In the genomic region with DNA sequence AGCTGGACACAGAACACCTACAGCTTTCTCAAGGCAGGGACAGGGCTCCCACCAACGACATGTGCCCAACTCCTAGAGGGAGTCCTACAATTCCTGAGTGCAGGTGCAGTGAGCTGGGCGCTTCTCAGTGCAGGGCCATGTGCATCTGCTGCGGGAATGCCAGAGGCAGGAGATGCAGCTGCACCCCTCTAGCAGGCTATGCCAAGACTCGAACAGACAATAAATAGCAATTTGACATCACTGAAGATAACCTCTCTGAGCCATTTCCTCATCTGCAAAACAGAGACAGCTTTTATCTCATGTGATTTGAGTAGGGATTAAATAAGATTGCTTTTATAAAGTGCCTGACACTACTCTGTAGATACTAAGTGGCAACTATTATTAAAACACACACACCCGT, we compare ENCODE assay signal across 13 cellular contexts. TPM values are rescaled to one million over a fixed set of nuclear protein-coding genes. Genes with fewer than 3 reads are reported as not detected.
DNase-seq lines count a peak whose midpoint lies in the region; ATAC-seq and TF ChIP-seq lines count a peak whose summit lies in the region.
"Had no signal": no experiment of that assay in that cellular context is flagged by ENCODE, and none has a peak within 500 bp of the region (broad histone marks: within the 10 kb centered on the region; RNA-seq: fewer than 3 reads in every experiment).

No MANE protein-coding gene starts in this region.

- no peaks in the 10 kb centered on the region for H3K9me3 ChIP-seq in cardiac muscle cell (ENCODE audit: low read depth)
- no peaks in the 10 kb centered on the region for H3K9me3 ChIP-seq in left ventricle myocardium inferior (replicated peaks)
- no peaks in the 10 kb centered on the region for H3K9me3 ChIP-seq in body of pancreas
- H3K9me3 ChIP-seq in endodermal cell (ENCODE audit: control insufficient read depth, low read length): no peaks in the 10 kb centered on the region
- H3K9me3 ChIP-seq: pancreas had no signal

- TF ChIP-seq CTCF in cardiac muscle cell (IDR thresholded peaks at IDR 0.05; ENCODE audit: low read depth, low read length) (no peak), RWPE1 (conservative IDR thresholded peaks at IDR 0.05; ENCODE audit: low read depth) (no peak), left ventricle myocardium inferior (IDR thresholded peaks at IDR 0.05; ENCODE audit: borderline replicate concordance) (no peak), body of pancreas (IDR thresholded peaks at IDR 0.05) (no peak), endodermal cell (conservative IDR thresholded peaks at IDR 0.05) (no peak)

- H3K36me3 ChIP-seq in cardiac muscle cell (no peaks in the 10 kb centered on the region), left ventricle myocardium inferior (no peaks in the 10 kb centered on the region), body of pancreas (replicated peaks in 1 of 2; ENCODE audit: insufficient read depth in 1 of 2, low read depth in 2 of 2) (no peaks in the 10 kb centered on the region), endodermal cell (ENCODE audit: control insufficient read depth, insufficient read depth, low read length) (peaks cover 12% of the 10 kb centered on the region)
- H3K36me3 ChIP-seq: pancreas had no signal

- H3K36me3 Mint-ChIP-seq in endodermal cell (ENCODE audit: low read depth): peaks cover 9% of the 10 kb centered on the region

- peaks cover 17% of the 10 kb centered on the region for H3K4me1 Mint-ChIP-seq in endodermal cell

- H3K27ac ChIP-seq in cardiac muscle cell: peak overlapping the region; percentile 9
- H3K27ac ChIP-seq in RWPE1: peak overlapping the region; percentile 47
- peak overlapping the region; percentile 94 for H3K27ac ChIP-seq in left ventricle myocardium inferior (replicated peaks)
- H3K27ac ChIP-seq in substantia nigra (ENCODE audit: low read depth, low read length, poor library complexity, severe bottlenecking): peak overlapping the region; percentile 10
- H3K27ac ChIP-seq in body of pancreas: no peak overlapping the region
- no peak overlapping the region for H3K27ac ChIP-seq in endodermal cell (ENCODE audit: low read depth, low read length)
- H3K27ac ChIP-seq: pancreas had no signal

- H3K27me3 ChIP-seq in cardiac muscle cell (no peaks in the 10 kb centered on the region), left ventricle myocardium inferior (ENCODE audit: low read depth) (no peaks in the 10 kb centered on the region), body of pancreas (no peaks in the 10 kb centered on the region), endodermal cell (ENCODE audit: control insufficient read depth, insufficient read depth, low read length, poor library complexity, severe bottlenecking) (no peaks in the 10 kb centered on the region)
- H3K27me3 ChIP-seq: pancreas had no signal

- no peak overlapping the region for H3K4me3 Mint-ChIP-seq in endodermal cell

- no peaks in the 10 kb centered on the region for H3K9me3 Mint-ChIP-seq in endodermal cell
- H3K9me3 Mint-ChIP-seq: type B pancreatic cell had no signal

- no peak overlapping the region for H3K9ac ChIP-seq in endodermal cell (ENCODE audit: extremely low read depth, low read length, poor library complexity, severe bottlenecking)

- H3K4me1 ChIP-seq in cardiac muscle cell (ENCODE audit: low read depth): peaks cover 22% of the 10 kb centered on the region
- H3K4me1 ChIP-seq in left ventricle myocardium inferior: peaks cover 93% of the 10 kb centered on the region
- H3K4me1 ChIP-seq in body of pancreas: peaks cover 44% of the 10 kb centered on the region
- H3K4me1 ChIP-seq in endodermal cell (ENCODE audit: control insufficient read depth, insufficient read depth, low read length): peaks cover 12% of the 10 kb centered on the region

- ATAC-seq in GM21576 (IDR thresholded peaks at IDR 0.05; ENCODE audit: unreplicated experiment) (no peak), body of pancreas (no peak)
- ATAC-seq: pancreas had no signal

- H3K4me3 ChIP-seq in cardiac muscle cell: no peak overlapping the region
- no peak overlapping the region for H3K4me3 ChIP-seq in left ventricle myocardium inferior
- no peak overlapping the region for H3K4me3 ChIP-seq in body of pancreas
- H3K4me3 ChIP-seq in endodermal cell (ENCODE audit: low read length): no peak overlapping the region
- H3K4me3 ChIP-seq: lung, pancreas had no signal

- DNase-seq in cardiac muscle cell (ENCODE audit: low read depth in 1 of 2, low spot score in 1 of 2) (no peak), cardiac septum (ENCODE audit: low spot score) (no peak), RWPE1 (ENCODE audit: low spot score) (no peak), left ventricle myocardium inferior (no peak), substantia nigra (lab: John Stamatoyannopoulos, UW) (peak in 1 of 49 donors; percentile 27), body of pancreas (no peak), endodermal cell (no peak)
- DNase-seq: activated naive CD4-positive, alpha-beta T cell; NCI-H774; pancreas had no signal

- intact Hi-C loops in cardiac septum (cut with DNase I): no loop called here
- intact Hi-C loops in left ventricle myocardium inferior (cut with micrococcal nuclease): no loop called here
- intact Hi-C loops in body of pancreas (cut with DNase I): no loop called here

- TF ChIP-seq POLR2A in body of pancreas (IDR thresholded peaks at IDR 0.05): no peak

- H3K27ac Mint-ChIP-seq in endodermal cell: no peak overlapping the region

- no peaks in the 10 kb centered on the region for H3K27me3 Mint-ChIP-seq in endodermal cell (ENCODE audit: insufficient read depth)
- H3K27me3 Mint-ChIP-seq: type B pancreatic cell had no signal

- WGBS in body of pancreas, 2 donors: 67 to 80% methylated on average over 5 of the region's 5 CpGs
- 87 to 94% methylated on average over 4 to 5 of the region's 5 CpGs for WGBS in endodermal cell (ENCODE audit: insufficient coverage in 1 of 2, insufficient read length in 1 of 2), 2 experiments

- CTCF ChIA-PET in RWPE1 (lab: Yijun Ruan, JAX): interaction anchor here (0.6 kb wide), 1 partner anchor 520 kb away, joined by 3 read pairs; no protein-coding TSS in a partner anchor

- POLR2A ChIA-PET in RWPE1 (lab: Yijun Ruan, JAX; ENCODE audit: low non-redundant PET): no interaction called here

RNA-seq across cellular contexts. Expression of a gene that starts 5.8 kb away (rescaled TPM):
- total RNA-seq in cardiac muscle cell (10.9 and 13.9 TPM in 2 replicates), cardiac septum (26.1 TPM), left ventricle myocardium inferior (19.5 TPM), body of pancreas (1 to 10 TPM; 6.9 to 7.8 TPM), endodermal cell (10 to 100 TPM; 25.9 to 34.7 TPM)
- 18.7 and 19.4 TPM in 2 replicates for polyA plus RNA-seq in cardiac muscle cell
- 17.5 TPM for polyA plus RNA-seq in endodermal cell (2013, experiment 1 of 2)
- 18.6 TPM for polyA plus RNA-seq in endodermal cell (2013, experiment 2 of 2)

Comparison
In these comparisons a context has a peak if more than half of its experiments do, and no peak if none do; other contexts are left out.
1. H3K27ac ChIP-seq: peak in cardiac muscle cell (single experiment), RWPE1 (single experiment), left ventricle myocardium inferior (single experiment) and substantia nigra (single experiment); none in body of pancreas (0 of 4) and endodermal cell (single experiment).